Comparison of ENCODE assay signal across 21 cellular contexts in genomic region chr16:23375643-23376042, GRCh38.
DNase-seq lines count a peak whose midpoint lies in the region; ATAC-seq, FAIRE-seq and TF ChIP-seq lines count a peak whose summit lies in the region.
"Had no signal": no experiment of that assay in that cellular context is flagged by ENCODE, and none has a peak within 500 bp of the region (broad histone marks: within the 10 kb centered on the region; RNA-seq: fewer than 3 reads in every experiment).

No MANE protein-coding gene starts in this region.

- TF ChIP-seq POLR2A in HepG2 (IDR thresholded peaks at IDR 0.05; ENCODE audit: insufficient read depth in 1 of 2, low read depth in 2 of 2, low read length in 2 of 2) (no peak), right lobe of liver (IDR thresholded peaks at IDR 0.05) (no peak), H1 (IDR thresholded peaks at IDR 0.05; ENCODE audit: control extremely low read depth in 1 of 2, low read depth in 2 of 2, low read length in 2 of 2) (no peak)

- H3K9me3 Mint-ChIP-seq in effector memory CD8-positive, alpha-beta T cell = no peaks in the 10 kb centered on the region
- H3K9me3 Mint-ChIP-seq: CD8-positive, alpha-beta T cell; H9 had no signal

- DNase-seq in HepG2 (ENCODE audit: low spot score) = no peak
- DNase-seq in right lobe of liver = no peak
- DNase-seq in H1 (ENCODE audit: low read depth in 1 of 2, low spot score in 2 of 2) = no peak
- DNase-seq in retina = peak; percentile 11
- DNase-seq in posterior vena cava (ENCODE audit: low spot score) = no peak
- DNase-seq in effector memory CD8-positive, alpha-beta T cell = no peak
- DNase-seq in NCI-H1092 (lab: John Stamatoyannopoulos, UW) = no peak
- DNase-seq: Caco-2; CD4-positive, CD25-positive, alpha-beta regulatory T cell; CD8-positive, alpha-beta T cell; DMS153; EL; GDM1; GOT3; H9 had no signal

- BruUV-seq in HepG2 (replicated peaks; lab: Mats Ljungman, UMichigan) = no TSS peak

- no peaks in the 10 kb centered on the region for H3K4me1 Mint-ChIP-seq in effector memory CD8-positive, alpha-beta T cell (ENCODE audit: low read depth in 2 of 2)
- H3K4me1 Mint-ChIP-seq: B cell; CD4-positive, CD25-positive, alpha-beta regulatory T cell had no signal

- no peak for TF ChIP-seq RAD21 in HepG2 (CRISPR knock-in tag; IDR thresholded peaks at IDR 0.05)
- TF ChIP-seq RAD21 in H1 (IDR thresholded peaks at IDR 0.05 in 1 of 2, conservative IDR thresholded peaks at IDR 0.05 in 1 of 2; ENCODE audit: low read depth in 2 of 2, low read length in 2 of 2) = no peak

- CTCF ChIA-PET in HepG2 (lab: Yijun Ruan, JAX; ENCODE audit: low intra/inter-chr PET ratio, low total read pairs) (no interaction called here), H1 (lab: Charles Lee; ENCODE audit: partially characterized antibody) (interaction anchor here (0.6 to 2.0 kb wide), 7 partner anchors 7 to 222 kb away, joined by 3 to 8 read pairs (median 3); no protein-coding TSS in a partner anchor)

- no peak overlapping the region for H3K23ac ChIP-seq in H1 (ENCODE audit: insufficient read length)

- H3K27ac ChIP-seq in HepG2 (ENCODE audit: extremely low read length, insufficient read depth, low read length) = no peak overlapping the region
- no peak overlapping the region for H3K27ac ChIP-seq in right lobe of liver
- no peak overlapping the region for H3K27ac ChIP-seq in H1 (ENCODE audit: low read depth, low read length)
- H3K27ac ChIP-seq: 22Rv1, BLaER1, C4-2B had no signal

- POLR2A ChIA-PET in HepG2 (lab: Yijun Ruan, JAX) (no interaction called here), H1 (lab: Charles Lee; ENCODE audit: partially characterized antibody) (interaction anchor here (1.3 to 2.1 kb wide), 2 partner anchors 10 kb away, joined by 4 to 6 read pairs; no protein-coding TSS in a partner anchor)

- H3K9ac ChIP-seq in HepG2 (ENCODE audit: insufficient read depth, low read depth, low read length) (no peak overlapping the region), H1 (replicated peaks in 1 of 4; ENCODE audit: extremely low read depth in 1 of 4, low read depth in 3 of 4, low read length in 3 of 4) (no peak overlapping the region)
- H3K9ac ChIP-seq: BLaER1 had no signal

- H4K20me1 ChIP-seq in HepG2 (ENCODE audit: insufficient read depth, low read length) = no peaks in the 10 kb centered on the region; the same call in 1 of the 2 replicates
- peaks cover 0 to 1% of the 10 kb centered on the region in 2 experiments for H4K20me1 ChIP-seq in H1 (replicated peaks in 1 of 2; ENCODE audit: control insufficient read depth in 1 of 2, insufficient read depth in 2 of 2, low read length in 2 of 2)
- H4K20me1 ChIP-seq: BLaER1 had no signal

- H3K4me3 Mint-ChIP-seq in effector memory CD8-positive, alpha-beta T cell = no peak overlapping the region
- H3K4me3 Mint-ChIP-seq: B cell; CD4-positive, CD25-positive, alpha-beta regulatory T cell; CD8-positive, alpha-beta T cell; H9 had no signal

- no peaks in the 10 kb centered on the region for H3K9me3 ChIP-seq in HepG2 (ENCODE audit: low read length)
- H3K9me3 ChIP-seq in right lobe of liver = no peaks in the 10 kb centered on the region
- H3K9me3 ChIP-seq in H1 (ENCODE audit: insufficient read depth in 2 of 2, low read depth in 1 of 2, low read length in 1 of 2) = no peaks in the 10 kb centered on the region
- H3K9me3 ChIP-seq: BLaER1, Caco-2 had no signal

- intact Hi-C loops in HepG2 (cut with micrococcal nuclease; ENCODE audit: unreplicated experiment) (no loop called here), right lobe of liver (cut with DNase I) (no loop called here), posterior vena cava (cut with DNase I) (no loop called here)

- H3K79me2 ChIP-seq in HepG2 (ENCODE audit: insufficient read depth, low read length) (no peaks in the 10 kb centered on the region), H1 (ENCODE audit: control insufficient read depth in 1 of 2, insufficient read depth in 2 of 2, low read length in 2 of 2) (no peaks in the 10 kb centered on the region)

- no peak overlapping the region for H3K4me2 ChIP-seq in HepG2 (ENCODE audit: low read depth, low read length)
- no peak overlapping the region for H3K4me2 ChIP-seq in H1 (ENCODE audit: insufficient read depth in 1 of 2, low read depth in 2 of 2, low read length in 2 of 2)
- H3K4me2 ChIP-seq: BLaER1 had no signal

- H2BK20ac ChIP-seq in H1 (ENCODE audit: low read length) = no peak overlapping the region

- H4K91ac ChIP-seq in H1 (replicated peaks; ENCODE audit: insufficient read length, low read length) = no peak overlapping the region

- H3K79me1 ChIP-seq in H1 (ENCODE audit: low read depth, low read length) = no peaks in the 10 kb centered on the region

- 22% methylated on average over 7 of the region's 7 CpGs for WGBS in HepG2 (ENCODE audit: low lambda C conversion rate)
- no CpG with 5 or more reads among the region's 7 CpGs for WGBS in right lobe of liver (ENCODE audit: insufficient coverage, low coverage, low lambda C conversion rate, missing lambda C conversion rate)
- 94% methylated on average over 7 of the region's 7 CpGs; no CpG with 5 or more reads in 1 of the 2 experiments for WGBS in H1 (ENCODE audit: extremely low coverage in 1 of 2, insufficient coverage in 1 of 2, insufficient read length in 1 of 2, insufficient replicate concordance in 2 of 2, low coverage in 1 of 2, low lambda C conversion rate in 2 of 2, missing lambda C conversion rate in 1 of 2), 2 experiments

- H3K27ac Mint-ChIP-seq in effector memory CD8-positive, alpha-beta T cell = no peak overlapping the region
- H3K27ac Mint-ChIP-seq: B cell; CD4-positive, CD25-positive, alpha-beta regulatory T cell; CD8-positive, alpha-beta T cell had no signal

- H2AFZ ChIP-seq in HepG2 (ENCODE audit: low read length) (no peak overlapping the region), H1 (ENCODE audit: low read length) (no peak overlapping the region)

- peak; percentile 13 for ATAC-seq in HepG2
- ATAC-seq in right lobe of liver = no peak
- no peak for ATAC-seq in effector memory CD8-positive, alpha-beta T cell (replicated peaks)
- ATAC-seq: CD8-positive, alpha-beta T cell had no signal

- no peaks in the 10 kb centered on the region; the same call in 1 of the 2 replicates for H3K23me2 ChIP-seq in H1 (ENCODE audit: low read depth, low read length)

- H3K56ac ChIP-seq in H1 (replicated peaks; ENCODE audit: insufficient read length, low read depth, low read length) = no peak overlapping the region

- no peak overlapping the region for H2BK12ac ChIP-seq in H1 (ENCODE audit: low read depth, low read length)

- no peak overlapping the region for H3K14ac ChIP-seq in H1 (ENCODE audit: insufficient read length)

- no peaks in the 10 kb centered on the region for H3K36me3 Mint-ChIP-seq in effector memory CD8-positive, alpha-beta T cell (ENCODE audit: insufficient read depth)
- H3K36me3 Mint-ChIP-seq: CD4-positive, CD25-positive, alpha-beta regulatory T cell; CD8-positive, alpha-beta T cell had no signal

- TF ChIP-seq CTCF in HepG2 (CRISPR knock-in tag; IDR thresholded peaks at IDR 0.05) = no peak
- no peak for TF ChIP-seq CTCF in right lobe of liver (IDR thresholded peaks at IDR 0.05)
- TF ChIP-seq CTCF in H1 (IDR thresholded peaks at IDR 0.05; ENCODE audit: control extremely low read depth in 1 of 3, insufficient read depth in 1 of 3, low read depth in 1 of 3, low read length in 3 of 3) = no peak

- H2BK120ac ChIP-seq in H1 (replicated peaks; ENCODE audit: low read depth, low read length) = no peak overlapping the region

- no peak overlapping the region for H3K18ac ChIP-seq in H1 (ENCODE audit: extremely low read depth, low read length)

- in situ Hi-C loops in HepG2 (cut with HindIII; ENCODE audit: extremely low pct_ligation_motif_present, low pct_unique_long_range_greater_than_20kb) = no loop called here

- no peak overlapping the region for H2BK15ac ChIP-seq in H1 (ENCODE audit: low read length)

- H3K27me3 ChIP-seq in HepG2 (ENCODE audit: control insufficient read depth in 1 of 2, insufficient read depth in 2 of 2, low read length in 2 of 2) (peaks cover 3 to 24% of the 10 kb centered on the region in 2 experiments; a peak in 4 of 5 replicates), right lobe of liver (no peaks in the 10 kb centered on the region), H1 (replicated peaks in 1 of 4; ENCODE audit: control insufficient read depth in 3 of 4, extremely low read depth in 1 of 4, insufficient read depth in 3 of 4, low read length in 3 of 4) (no peaks in the 10 kb centered on the region)
- H3K27me3 ChIP-seq: BLaER1 had no signal

- H2BK5ac ChIP-seq in H1 (ENCODE audit: low read depth, low read length) = 0 out of 2 replicates have a peak overlapping the region, but pooled peaks have one; percentile 40

- no peak overlapping the region for H2AK5ac ChIP-seq in H1 (ENCODE audit: low read depth, low read length)

- peaks cover 17 to 52% of the 10 kb centered on the region in 2 donors for H3K27me3 Mint-ChIP-seq in effector memory CD8-positive, alpha-beta T cell

- H3K36me3 ChIP-seq in HepG2 (replicated peaks in 1 of 2; ENCODE audit: control insufficient read depth in 1 of 2, insufficient read depth in 2 of 2, low read length in 2 of 2) (no peaks in the 10 kb centered on the region), right lobe of liver (no peaks in the 10 kb centered on the region), H1 (ENCODE audit: control insufficient read depth in 2 of 4, insufficient read depth in 4 of 4, low read length in 3 of 4) (no peaks in the 10 kb centered on the region)
- H3K36me3 ChIP-seq: BLaER1 had no signal

- H3K4ac ChIP-seq in H1 (replicated peaks; ENCODE audit: insufficient read length, low read depth, low read length) = no peak overlapping the region

- no peak for FAIRE-seq in HepG2 (lab: Jason Lieb, UNC)
- FAIRE-seq in H1 (lab: Jason Lieb, UNC) = no peak
- FAIRE-seq: A204.1, GM12892 had no signal

- H3K4me3 ChIP-seq in HepG2 (replicated peaks in 1 of 3; ENCODE audit: insufficient read depth in 1 of 3, low read depth in 2 of 3, low read length in 3 of 3) = no peak overlapping the region
- H3K4me3 ChIP-seq in right lobe of liver = no peak overlapping the region
- H3K4me3 ChIP-seq in H1 (ENCODE audit: extremely low read depth in 1 of 4, insufficient read depth in 2 of 4, low read depth in 3 of 4, low read length in 4 of 4) = no peak overlapping the region
- H3K4me3 ChIP-seq: BLaER1 had no signal

- H4K5ac ChIP-seq in H1 (ENCODE audit: insufficient read length, low read depth, low read length) = no peak overlapping the region

- no peaks in the 10 kb centered on the region for H3K4me1 ChIP-seq in HepG2 (ENCODE audit: insufficient read depth, low read length)
- H3K4me1 ChIP-seq in right lobe of liver = no peaks in the 10 kb centered on the region
- peaks cover 0 to 4% (median 1%) of the 10 kb centered on the region in 4 experiments; a peak in 2 of 7 replicates for H3K4me1 ChIP-seq in H1 (replicated peaks in 1 of 4; ENCODE audit: control insufficient read depth in 3 of 4, insufficient read depth in 4 of 4, low read length in 3 of 4)
- H3K4me1 ChIP-seq: BLaER1, Caco-2 had no signal

- 0 out of 2 replicates have a peak overlapping the region, but pooled peaks have one; percentile 35 for H4K8ac ChIP-seq in H1 (ENCODE audit: extremely low read depth, insufficient read depth, low read length)

- TF ChIP-seq EP300 in HepG2 (IDR thresholded peaks at IDR 0.05; ENCODE audit: low read depth in 2 of 2, low read length in 2 of 2) = no peak
- no peak for TF ChIP-seq EP300 in HepG2 (CRISPR knock-in tag; IDR thresholded peaks at IDR 0.05; ENCODE audit: borderline replicate concordance)
- TF ChIP-seq EP300 in H1 (IDR thresholded peaks at IDR 0.05; ENCODE audit: borderline replicate concordance in 1 of 2, low read depth in 2 of 2, low read length in 2 of 2) = no peak
